Comparison of ENCODE assay signal across 1 cellular context in genomic region chr1:28259935-28260802, GRCh38.
TF ChIP-seq lines count a peak whose summit lies in the region.

No MANE protein-coding gene starts in this region.

TF ChIP-seq in WTC11, 78 proteins besides CTCF, POLR2A, EP300 and RAD21 (continued from another document):
- TF ChIP-seq, protein P1, sequence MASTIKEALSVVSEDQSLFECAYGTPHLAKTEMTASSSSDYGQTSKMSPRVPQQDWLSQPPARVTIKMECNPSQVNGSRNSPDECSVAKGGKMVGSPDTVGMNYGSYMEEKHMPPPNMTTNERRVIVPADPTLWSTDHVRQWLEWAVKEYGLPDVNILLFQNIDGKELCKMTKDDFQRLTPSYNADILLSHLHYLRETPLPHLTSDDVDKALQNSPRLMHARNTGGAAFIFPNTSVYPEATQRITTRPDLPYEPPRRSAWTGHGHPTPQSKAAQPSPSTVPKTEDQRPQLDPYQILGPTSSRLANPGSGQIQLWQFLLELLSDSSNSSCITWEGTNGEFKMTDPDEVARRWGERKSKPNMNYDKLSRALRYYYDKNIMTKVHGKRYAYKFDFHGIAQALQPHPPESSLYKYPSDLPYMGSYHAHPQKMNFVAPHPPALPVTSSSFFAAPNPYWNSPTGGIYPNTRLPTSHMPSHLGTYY (CRISPR knock-in tag; IDR thresholded peaks at IDR 0.05): no peak
- TF ChIP-seq, protein P2, sequence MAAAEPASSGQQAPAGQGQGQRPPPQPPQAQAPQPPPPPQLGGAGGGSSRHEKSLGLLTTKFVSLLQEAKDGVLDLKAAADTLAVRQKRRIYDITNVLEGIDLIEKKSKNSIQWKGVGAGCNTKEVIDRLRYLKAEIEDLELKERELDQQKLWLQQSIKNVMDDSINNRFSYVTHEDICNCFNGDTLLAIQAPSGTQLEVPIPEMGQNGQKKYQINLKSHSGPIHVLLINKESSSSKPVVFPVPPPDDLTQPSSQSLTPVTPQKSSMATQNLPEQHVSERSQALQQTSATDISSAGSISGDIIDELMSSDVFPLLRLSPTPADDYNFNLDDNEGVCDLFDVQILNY (CRISPR knock-in tag; IDR thresholded peaks at IDR 0.05): peak; percentile 40; the same call in 1 of the 2 replicates
- TF ChIP-seq, protein P3, sequence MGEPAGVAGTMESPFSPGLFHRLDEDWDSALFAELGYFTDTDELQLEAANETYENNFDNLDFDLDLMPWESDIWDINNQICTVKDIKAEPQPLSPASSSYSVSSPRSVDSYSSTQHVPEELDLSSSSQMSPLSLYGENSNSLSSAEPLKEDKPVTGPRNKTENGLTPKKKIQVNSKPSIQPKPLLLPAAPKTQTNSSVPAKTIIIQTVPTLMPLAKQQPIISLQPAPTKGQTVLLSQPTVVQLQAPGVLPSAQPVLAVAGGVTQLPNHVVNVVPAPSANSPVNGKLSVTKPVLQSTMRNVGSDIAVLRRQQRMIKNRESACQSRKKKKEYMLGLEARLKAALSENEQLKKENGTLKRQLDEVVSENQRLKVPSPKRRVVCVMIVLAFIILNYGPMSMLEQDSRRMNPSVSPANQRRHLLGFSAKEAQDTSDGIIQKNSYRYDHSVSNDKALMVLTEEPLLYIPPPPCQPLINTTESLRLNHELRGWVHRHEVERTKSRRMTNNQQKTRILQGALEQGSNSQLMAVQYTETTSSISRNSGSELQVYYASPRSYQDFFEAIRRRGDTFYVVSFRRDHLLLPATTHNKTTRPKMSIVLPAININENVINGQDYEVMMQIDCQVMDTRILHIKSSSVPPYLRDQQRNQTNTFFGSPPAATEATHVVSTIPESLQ (CRISPR knock-in tag; IDR thresholded peaks at IDR 0.05): no peak
- TF ChIP-seq NFATC4 (CRISPR knock-in tag; IDR thresholded peaks at IDR 0.05) (no peak), ZNF396 (CRISPR knock-in tag; IDR thresholded peaks at IDR 0.05; ENCODE audit: borderline replicate concordance) (no peak), ATF1 (CRISPR knock-in tag; IDR thresholded peaks at IDR 0.05) (no peak), GABPB1 (CRISPR knock-in tag; IDR thresholded peaks at IDR 0.05) (peak; percentile 87), CBFB (CRISPR knock-in tag; IDR thresholded peaks at IDR 0.05; ENCODE audit: low read depth) (no peak), ELF4 (CRISPR knock-in tag; IDR thresholded peaks at IDR 0.05; ENCODE audit: low read depth) (no peak), FOXK1 (CRISPR knock-in tag; IDR thresholded peaks at IDR 0.05) (no peak), USF1 (CRISPR knock-in tag; IDR thresholded peaks at IDR 0.05) (no peak), CREM (CRISPR knock-in tag; IDR thresholded peaks at IDR 0.05) (no peak), ZNF281 (CRISPR knock-in tag; IDR thresholded peaks at IDR 0.05) (0 out of 2 replicates have a peak, but pooled peaks have one; percentile 17), AR (CRISPR knock-in tag; IDR thresholded peaks at IDR 0.05) (no peak), SMAD4 (CRISPR knock-in tag; IDR thresholded peaks at IDR 0.05) (no peak), JUN (CRISPR knock-in tag; IDR thresholded peaks at IDR 0.05) (no peak)
- TF ChIP-seq, protein P4, sequence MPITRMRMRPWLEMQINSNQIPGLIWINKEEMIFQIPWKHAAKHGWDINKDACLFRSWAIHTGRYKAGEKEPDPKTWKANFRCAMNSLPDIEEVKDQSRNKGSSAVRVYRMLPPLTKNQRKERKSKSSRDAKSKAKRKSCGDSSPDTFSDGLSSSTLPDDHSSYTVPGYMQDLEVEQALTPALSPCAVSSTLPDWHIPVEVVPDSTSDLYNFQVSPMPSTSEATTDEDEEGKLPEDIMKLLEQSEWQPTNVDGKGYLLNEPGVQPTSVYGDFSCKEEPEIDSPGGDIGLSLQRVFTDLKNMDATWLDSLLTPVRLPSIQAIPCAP (CRISPR knock-in tag; IDR thresholded peaks at IDR 0.05): no peak
- TF ChIP-seq, protein P5, sequence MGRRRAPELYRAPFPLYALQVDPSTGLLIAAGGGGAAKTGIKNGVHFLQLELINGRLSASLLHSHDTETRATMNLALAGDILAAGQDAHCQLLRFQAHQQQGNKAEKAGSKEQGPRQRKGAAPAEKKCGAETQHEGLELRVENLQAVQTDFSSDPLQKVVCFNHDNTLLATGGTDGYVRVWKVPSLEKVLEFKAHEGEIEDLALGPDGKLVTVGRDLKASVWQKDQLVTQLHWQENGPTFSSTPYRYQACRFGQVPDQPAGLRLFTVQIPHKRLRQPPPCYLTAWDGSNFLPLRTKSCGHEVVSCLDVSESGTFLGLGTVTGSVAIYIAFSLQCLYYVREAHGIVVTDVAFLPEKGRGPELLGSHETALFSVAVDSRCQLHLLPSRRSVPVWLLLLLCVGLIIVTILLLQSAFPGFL (CRISPR knock-in tag; IDR thresholded peaks at IDR 0.05; ENCODE audit: borderline replicate concordance): no peak
- TF ChIP-seq, protein P6, sequence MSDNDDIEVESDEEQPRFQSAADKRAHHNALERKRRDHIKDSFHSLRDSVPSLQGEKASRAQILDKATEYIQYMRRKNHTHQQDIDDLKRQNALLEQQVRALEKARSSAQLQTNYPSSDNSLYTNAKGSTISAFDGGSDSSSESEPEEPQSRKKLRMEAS (CRISPR knock-in tag; IDR thresholded peaks at IDR 0.05): no peak
- TF ChIP-seq, protein P7, sequence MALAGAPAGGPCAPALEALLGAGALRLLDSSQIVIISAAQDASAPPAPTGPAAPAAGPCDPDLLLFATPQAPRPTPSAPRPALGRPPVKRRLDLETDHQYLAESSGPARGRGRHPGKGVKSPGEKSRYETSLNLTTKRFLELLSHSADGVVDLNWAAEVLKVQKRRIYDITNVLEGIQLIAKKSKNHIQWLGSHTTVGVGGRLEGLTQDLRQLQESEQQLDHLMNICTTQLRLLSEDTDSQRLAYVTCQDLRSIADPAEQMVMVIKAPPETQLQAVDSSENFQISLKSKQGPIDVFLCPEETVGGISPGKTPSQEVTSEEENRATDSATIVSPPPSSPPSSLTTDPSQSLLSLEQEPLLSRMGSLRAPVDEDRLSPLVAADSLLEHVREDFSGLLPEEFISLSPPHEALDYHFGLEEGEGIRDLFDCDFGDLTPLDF (CRISPR knock-in tag; IDR thresholded peaks at IDR 0.05): no peak
